In the genomic region with DNA sequence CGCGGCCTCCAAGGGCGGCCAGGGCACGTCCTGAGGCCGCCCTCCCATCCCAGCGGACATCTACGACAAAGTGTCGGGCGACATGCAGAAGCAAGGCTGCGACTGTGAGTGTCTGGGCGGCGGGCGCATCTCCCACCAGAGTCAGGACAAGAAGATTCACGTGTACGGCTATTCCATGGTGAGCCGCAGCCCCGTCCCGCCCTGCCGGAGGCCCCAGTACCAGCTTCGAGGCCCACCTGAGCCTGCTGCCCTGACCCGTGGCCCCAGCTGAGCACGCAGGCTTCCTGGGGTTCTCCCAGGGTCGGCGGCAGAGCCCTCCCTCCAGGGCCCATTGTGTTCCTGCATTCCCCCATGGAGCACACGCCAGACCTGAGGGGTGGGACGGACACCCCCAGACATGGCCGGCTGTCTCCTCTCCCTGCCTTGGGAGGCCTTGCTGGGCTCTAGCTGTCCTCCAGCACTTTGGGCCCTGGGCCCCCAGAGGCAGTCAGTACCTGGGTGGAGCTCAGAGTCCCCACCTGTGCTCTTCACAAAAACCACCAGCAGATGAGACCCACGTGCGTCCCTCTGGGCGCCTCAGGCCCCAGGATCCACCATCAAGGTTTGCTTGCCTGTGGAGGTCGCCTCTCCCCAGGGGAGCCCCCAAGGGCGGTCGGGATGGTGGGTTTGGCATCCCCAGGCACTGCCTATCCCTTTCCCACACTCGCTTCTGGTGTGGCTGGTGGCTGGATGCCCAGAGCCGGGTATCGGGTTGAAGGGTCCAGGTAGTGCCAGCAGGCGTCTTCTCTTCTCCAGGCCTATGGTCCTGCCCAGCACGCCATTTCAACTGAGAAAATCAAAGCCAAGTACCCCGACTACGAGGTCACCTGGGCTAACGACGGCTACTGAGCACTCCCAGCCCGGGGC, we compare ENCODE assay signal across 8 cellular contexts. TPM values are rescaled to one million over a fixed set of nuclear protein-coding genes. Genes with fewer than 3 reads are reported as not detected.
A peak's percentile ranks its signal among the peaks of the same experiment; 100 is the strongest.
DNase-seq lines count a peak whose midpoint lies in the region; ATAC-seq and TF ChIP-seq lines count a peak whose summit lies in the region.

No MANE protein-coding gene starts in this region.

- H3K4me3 Mint-ChIP-seq in natural killer cell, result peak overlapping the region; percentile 79

- H3K4me1 ChIP-seq in duodenal mucosa (ENCODE audit: control insufficient read depth in 1 of 2, insufficient read depth in 2 of 2, low read length in 2 of 2), result peaks cover 29 to 42% of the 10 kb centered on the region in 2 donors

- no peak for DNase-seq in AG10803 (ENCODE audit: low read depth)
- DNase-seq in NB4 (ENCODE audit: low read depth), result no peak
- no peak for DNase-seq in natural killer cell
- no peak for DNase-seq in 8988T
- no peak for DNase-seq in NCI-H1417 treated with DMSO at 0.1 percent for 48 hours (lab: John Stamatoyannopoulos, UW)
- DNase-seq in CD1c-positive myeloid dendritic cell (ENCODE audit: extremely low spot score), result no peak

- peak overlapping the region; percentile 58 to 88 for H3K9ac ChIP-seq in duodenal mucosa (ENCODE audit: low read depth in 1 of 2, low read length in 2 of 2)

- intact Hi-C loops in natural killer cell (cut with micrococcal nuclease), result loop anchor here (1.0 to 10.0 kb wide), 3 partner anchors 36 to 315 kb away; partner anchors contain the start of genes CLIC3 and TRAF2

- ATAC-seq in natural killer cell (no peak), HG03175 (IDR thresholded peaks at IDR 0.05; ENCODE audit: unreplicated experiment) (no peak)

- H3K4me1 Mint-ChIP-seq in natural killer cell, result peaks cover 8 to 27% of the 10 kb centered on the region in 2 donors

- H3K27me3 ChIP-seq in duodenal mucosa (ENCODE audit: control insufficient read depth in 1 of 2, insufficient read depth in 2 of 2, low read length in 2 of 2), result peaks cover 0 to 8% of the 10 kb centered on the region in 2 donors

- no peaks in the 10 kb centered on the region for H3K9me3 Mint-ChIP-seq in natural killer cell

- peak overlapping the region; percentile 99 for H3K4me3 ChIP-seq in AG10803 (ENCODE audit: low read length)
- peak overlapping the region; percentile 59 for H3K4me3 ChIP-seq in NB4 (ENCODE audit: low read depth, low read length)
- H3K4me3 ChIP-seq in duodenal mucosa (ENCODE audit: low read depth in 1 of 2, low read length in 2 of 2), result peak overlapping the region; percentile 86 to 93

- TF ChIP-seq CTCF in AG10803 (conservative IDR thresholded peaks at IDR 0.05; ENCODE audit: low read length) (no peak), NB4 (IDR thresholded peaks at IDR 0.05; ENCODE audit: low read depth, low read length) (no peak), natural killer cell (IDR thresholded peaks at IDR 0.05) (no peak)

- H3K27ac ChIP-seq in duodenal mucosa (ENCODE audit: low read depth, low read length), result peak overlapping the region; percentile 36

- TF ChIP-seq POLR2A in NB4 (IDR thresholded peaks at IDR 0.05; ENCODE audit: extremely low read depth, insufficient read length), result no peak

- no peaks in the 10 kb centered on the region for H3K36me3 ChIP-seq in duodenal mucosa (ENCODE audit: control insufficient read depth in 1 of 2, insufficient read depth in 2 of 2, low read length in 2 of 2)

- H3K27me3 Mint-ChIP-seq in natural killer cell (ENCODE audit: low read depth in 2 of 2), result no peaks in the 10 kb centered on the region

- no peaks in the 10 kb centered on the region for H3K36me3 Mint-ChIP-seq in natural killer cell

- peak overlapping the region; percentile 88 to 97 for H3K27ac Mint-ChIP-seq in natural killer cell

- no peaks in the 10 kb centered on the region for H3K9me3 ChIP-seq in duodenal mucosa (ENCODE audit: control insufficient read depth in 1 of 2, low read length in 2 of 2)

RNA-seq across cellular contexts. Expression of gene PHPT1, which starts 1.0 kb away (rescaled TPM):
- total RNA-seq in natural killer cell, result 10 to 100 TPM; 63.5 to 69.8 (median 67.7) TPM

RNA-seq across cellular contexts. Expression of gene MAMDC4, which starts 1.9 kb away (rescaled TPM):
- total RNA-seq in natural killer cell, result 1 to 10 TPM; 4.6 to 6.5 (median 5.8) TPM

RNA-seq across cellular contexts. Expression of gene AJM1, which starts 7.9 kb away (rescaled TPM):
- total RNA-seq in natural killer cell, result 10 to 100 TPM; 26.6 to 35.6 (median 31.5) TPM

RNA-seq across cellular contexts. Expression of gene EDF1, which starts 15.9 kb away (rescaled TPM):
- 100 to 1,000 TPM; 208 to 255 (median 227) TPM for total RNA-seq in natural killer cell

RNA-seq across cellular contexts. Expression of gene TRAF2, which starts 36.1 kb away (rescaled TPM):
- total RNA-seq in natural killer cell, result 10 to 100 TPM; 17.4 to 35.5 (median 25.0) TPM
